Comparison of ENCODE assay signal across 26 cellular contexts in genomic region chr12:32053881-32054624, GRCh38. TPM values are rescaled to one million over a fixed set of nuclear protein-coding genes. Genes with fewer than 3 reads are reported as not detected.
DNase-seq lines count a peak whose midpoint lies in the region; ATAC-seq, FAIRE-seq and TF ChIP-seq lines count a peak whose summit lies in the region.
"Had no signal": no experiment of that assay in that cellular context is flagged by ENCODE, and none has a peak within 500 bp of the region (broad histone marks: within the 10 kb centered on the region; RNA-seq: fewer than 3 reads in every experiment).

No MANE protein-coding gene starts in this region.

- CTCF ChIA-PET in mammary epithelial cell (lab: Charles Lee; ENCODE audit: low non-redundant PET) (no interaction called here), MCF 10A (lab: Yijun Ruan, JAX) (interaction anchor here (1.0 to 3.6 kb wide), 3 partner anchors 94 to 372 kb away, joined by 3 to 20 read pairs (median 10); no protein-coding TSS in a partner anchor), H1 (lab: Charles Lee; ENCODE audit: partially characterized antibody) (interaction anchor here (0.6 kb wide), 1 partner anchor 205 kb away, joined by 5 read pairs; no protein-coding TSS in a partner anchor)

- no peak overlapping the region for H3K14ac ChIP-seq in H1 (ENCODE audit: insufficient read length)

- H4K91ac ChIP-seq in H1 (replicated peaks; ENCODE audit: insufficient read length, low read length) = no peak overlapping the region

- no peak overlapping the region for H4K5ac ChIP-seq in H1 (ENCODE audit: insufficient read length, low read depth, low read length)

- H3K18ac ChIP-seq in H1 (ENCODE audit: extremely low read depth, low read length) = no peak overlapping the region

- H3K27ac Mint-ChIP-seq in MCF 10A (ENCODE audit: low read depth, unreplicated experiment) = no peak overlapping the region
- no peak overlapping the region for H3K27ac Mint-ChIP-seq in stimulated activated effector memory CD8-positive, alpha-beta T cell treated with anti-CD3 and anti-CD28 coated beads, Interleukin-12 subunit alpha, Interleukin-12 subunit beta, amount 100 ng/mL, for 72 hours
- H3K27ac Mint-ChIP-seq: activated CD4-positive, alpha-beta memory T cell treated with anti-CD3 and anti-CD28 coated beads, Interleukin-2, amount 10 ng/mL, durations not matched to agents 7 days and 5 days; nephron progenitor cell had no signal

- H3K79me2 ChIP-seq in mammary epithelial cell (ENCODE audit: insufficient read depth, low read length) = no peaks in the 10 kb centered on the region
- no peaks in the 10 kb centered on the region for H3K79me2 ChIP-seq in H1 (ENCODE audit: control insufficient read depth in 1 of 2, insufficient read depth in 2 of 2, low read length in 2 of 2)

- H3K36me3 Mint-ChIP-seq in MCF 10A (ENCODE audit: insufficient read depth, unreplicated experiment) = no peaks in the 10 kb centered on the region
- no peaks in the 10 kb centered on the region for H3K36me3 Mint-ChIP-seq in stimulated activated effector memory CD8-positive, alpha-beta T cell treated with anti-CD3 and anti-CD28 coated beads, Interleukin-12 subunit alpha, Interleukin-12 subunit beta, amount 100 ng/mL, for 72 hours

- no peaks in the 10 kb centered on the region for H4K20me1 ChIP-seq in mammary epithelial cell (ENCODE audit: insufficient read depth, low read length)
- no peaks in the 10 kb centered on the region for H4K20me1 ChIP-seq in H1 (replicated peaks in 1 of 2; ENCODE audit: control insufficient read depth in 1 of 2, insufficient read depth in 2 of 2, low read length in 2 of 2)

- H3K27me3 ChIP-seq in mammary epithelial cell (ENCODE audit: insufficient read depth, low read length) (no peaks in the 10 kb centered on the region), H1 (replicated peaks in 1 of 4; ENCODE audit: control insufficient read depth in 3 of 4, extremely low read depth in 1 of 4, insufficient read depth in 3 of 4, low read length in 3 of 4) (no peaks in the 10 kb centered on the region), adrenal gland (no peaks in the 10 kb centered on the region), Peyer's patch (no peaks in the 10 kb centered on the region)
- H3K27me3 ChIP-seq: SJCRH30, transverse colon had no signal

- TF ChIP-seq POLR2A in H1 (IDR thresholded peaks at IDR 0.05; ENCODE audit: control extremely low read depth in 1 of 2, low read depth in 2 of 2, low read length in 2 of 2) = no peak
- TF ChIP-seq POLR2A in adrenal gland (IDR thresholded peaks at IDR 0.05) = no peak
- TF ChIP-seq POLR2A in Peyer's patch (IDR thresholded peaks at IDR 0.05) = no peak

- H3K23ac ChIP-seq in H1 (ENCODE audit: insufficient read length) = no peak overlapping the region

- DNase-seq in mammary epithelial cell (peak; percentile 70), MCF 10A (ENCODE audit: unreplicated experiment) (no peak), H1 (ENCODE audit: low read depth in 1 of 2, low spot score in 2 of 2) (no peak), GOT3 (lab: John Stamatoyannopoulos, UW) (no peak), adrenal gland (no peak), Peyer's patch (no peak)
- DNase-seq in stimulated activated effector memory CD8-positive, alpha-beta T cell treated with anti-CD3 and anti-CD28 coated beads, Interleukin-12 subunit alpha, Interleukin-12 subunit beta, amount 100 ng/mL, for 72 hours (ENCODE audit: low spot score in 2 of 2) = no peak
- DNase-seq: ACHN; activated CD4-positive, alpha-beta memory T cell treated with anti-CD3 and anti-CD28 coated beads, Interleukin-2, amount 10 ng/mL, durations not matched to agents 7 days and 5 days; activated effector memory CD4-positive, alpha-beta T cell treated with anti-CD3 and anti-CD28 coated beads, Interleukin-2, amount 50 U/mL, for 16 hours; amygdala; effector CD4-positive, alpha-beta T cell; HCEC 1CT; head of caudate nucleus; KG1; mucosa of descending colon; NCI-H1694 treated with DMSO at 0.1 percent for 48 hours; NCI-H524; nephron progenitor cell; SJCRH30; stimulated activated CD4-positive, alpha-beta T cell treated with anti-CD3 and anti-CD28 coated beads, Interleukin-2, amount 100 ng/mL, for 48 hours; transverse colon had no signal

- 0 out of 2 replicates have a peak overlapping the region, but pooled peaks have one; percentile 9 for H2BK20ac ChIP-seq in H1 (ENCODE audit: low read length)

- H3K56ac ChIP-seq in H1 (replicated peaks; ENCODE audit: insufficient read length, low read depth, low read length) = no peak overlapping the region

- H3K27me3 Mint-ChIP-seq in MCF 10A (ENCODE audit: insufficient read depth, unreplicated experiment) = no peaks in the 10 kb centered on the region
- H3K27me3 Mint-ChIP-seq: activated CD4-positive, alpha-beta memory T cell treated with anti-CD3 and anti-CD28 coated beads, Interleukin-2, amount 10 ng/mL, durations not matched to agents 7 days and 5 days had no signal

- TF ChIP-seq EP300 in H1 (IDR thresholded peaks at IDR 0.05; ENCODE audit: borderline replicate concordance in 1 of 2, low read depth in 2 of 2, low read length in 2 of 2) = no peak

- intact Hi-C loops in mammary epithelial cell (cut with micrococcal nuclease) (no loop called here), MCF 10A (cut with micrococcal nuclease) (loop anchor here (10.0 kb wide), 1 partner anchor 399 kb away; the partner anchor contains the start of gene ETFBKMT), adrenal gland (cut with DNase I) (loop anchor here in 1 of 2 donors (10.0 kb wide), 1 partner anchor 399 kb away; the partner anchor contains the start of gene ETFBKMT)

- BruUV-seq in mammary epithelial cell (replicated peaks; lab: Mats Ljungman, UMichigan) (no TSS peak), MCF 10A (replicated peaks; lab: Mats Ljungman, UMichigan) (no TSS peak)

- no peak overlapping the region for H3K4me2 ChIP-seq in mammary epithelial cell (ENCODE audit: insufficient read depth, low read depth, low read length)
- no peak overlapping the region for H3K4me2 ChIP-seq in H1 (ENCODE audit: insufficient read depth in 1 of 2, low read depth in 2 of 2, low read length in 2 of 2)
- H3K4me2 ChIP-seq: smooth muscle cell had no signal

- H2BK5ac ChIP-seq in H1 (ENCODE audit: low read depth, low read length) = no peak overlapping the region

- no peak overlapping the region for H3K4me3 ChIP-seq in mammary epithelial cell (replicated peaks in 1 of 3; ENCODE audit: insufficient read depth in 1 of 3, low read depth in 2 of 3, low read length in 3 of 3)
- H3K4me3 ChIP-seq in H1 (ENCODE audit: extremely low read depth in 1 of 4, insufficient read depth in 2 of 4, low read depth in 3 of 4, low read length in 4 of 4) = no peak overlapping the region
- no peak overlapping the region for H3K4me3 ChIP-seq in adrenal gland
- H3K4me3 ChIP-seq in Peyer's patch = no peak overlapping the region
- H3K4me3 ChIP-seq: lung, mucosa of descending colon, SJCRH30, smooth muscle cell, transverse colon had no signal

- no peaks in the 10 kb centered on the region for H3K23me2 ChIP-seq in H1 (ENCODE audit: low read depth, low read length)

- TF ChIP-seq CTCF in mammary epithelial cell (conservative IDR thresholded peaks at IDR 0.05 in 1 of 2, IDR thresholded peaks at IDR 0.05 in 1 of 2; ENCODE audit: extremely low read depth in 1 of 2, insufficient read depth in 1 of 2, low read depth in 1 of 2, low read length in 2 of 2) (no peak), MCF 10A (IDR thresholded peaks at IDR 0.05; ENCODE audit: unreplicated experiment) (no peak), H1 (IDR thresholded peaks at IDR 0.05; ENCODE audit: control extremely low read depth in 1 of 3, insufficient read depth in 1 of 3, low read depth in 1 of 3, low read length in 3 of 3) (no peak), adrenal gland (IDR thresholded peaks at IDR 0.05) (no peak), Peyer's patch (IDR thresholded peaks at IDR 0.05) (no peak)

- no peak overlapping the region for H3K27ac ChIP-seq in mammary epithelial cell (ENCODE audit: insufficient read depth, low read depth, low read length)
- H3K27ac ChIP-seq in KOPT-K1 (ENCODE audit: low read depth, low read length, poor library complexity, severe bottlenecking) = peak overlapping the region; percentile 28
- no peak overlapping the region for H3K27ac ChIP-seq in H1 (ENCODE audit: low read depth, low read length)
- no peak overlapping the region for H3K27ac ChIP-seq in adrenal gland
- no peak overlapping the region for H3K27ac ChIP-seq in Peyer's patch
- H3K27ac ChIP-seq: SJCRH30, transverse colon had no signal

- no peak for TF ChIP-seq RAD21 in H1 (IDR thresholded peaks at IDR 0.05 in 1 of 2, conservative IDR thresholded peaks at IDR 0.05 in 1 of 2; ENCODE audit: low read depth in 2 of 2, low read length in 2 of 2)

- H2BK12ac ChIP-seq in H1 (ENCODE audit: low read depth, low read length) = no peak overlapping the region; the same call in 1 of the 2 replicates

- no peak overlapping the region for H3K4ac ChIP-seq in H1 (replicated peaks; ENCODE audit: insufficient read length, low read depth, low read length)

- no peak overlapping the region for H2AK5ac ChIP-seq in H1 (ENCODE audit: low read depth, low read length)

- POLR2A ChIA-PET in MCF 10A (lab: Yijun Ruan, JAX) = interaction anchor here (0.9 kb wide), 1 partner anchor 52 kb away, joined by 3 read pairs; the partner anchor contains the start of gene BICD1
- POLR2A ChIA-PET in H1 (lab: Charles Lee; ENCODE audit: partially characterized antibody) = no interaction called here

- H3K4me1 Mint-ChIP-seq in MCF 10A (ENCODE audit: insufficient read depth, unreplicated experiment) = peaks cover 7% of the 10 kb centered on the region
- H3K4me1 Mint-ChIP-seq in stimulated activated effector memory CD8-positive, alpha-beta T cell treated with anti-CD3 and anti-CD28 coated beads, Interleukin-12 subunit alpha, Interleukin-12 subunit beta, amount 100 ng/mL, for 72 hours = no peaks in the 10 kb centered on the region
- H3K4me1 Mint-ChIP-seq: activated CD4-positive, alpha-beta memory T cell treated with anti-CD3 and anti-CD28 coated beads, Interleukin-2, amount 10 ng/mL, durations not matched to agents 7 days and 5 days had no signal

- in situ Hi-C loops in mammary epithelial cell (cut with MboI; ENCODE audit: low sequenced_read_pairs in 2 of 2) = loop anchor here in 1 of 2 donors (25.0 kb wide), 1 partner anchor 258 kb away; no protein-coding TSS in a partner anchor

- H3K9me3 ChIP-seq in mammary epithelial cell (replicated peaks; ENCODE audit: insufficient read depth, low read length) = no peaks in the 10 kb centered on the region
- peaks cover 26% of the 10 kb centered on the region for H3K9me3 ChIP-seq in KOPT-K1 (ENCODE audit: insufficient read depth, low read length, poor library complexity, severe bottlenecking)
- peaks cover 2% of the 10 kb centered on the region in 2 experiments; a peak in 2 of 4 replicates for H3K9me3 ChIP-seq in H1 (ENCODE audit: insufficient read depth in 2 of 2, low read depth in 1 of 2, low read length in 1 of 2)
- no peaks in the 10 kb centered on the region for H3K9me3 ChIP-seq in adrenal gland (replicated peaks in 1 of 3)
- no peaks in the 10 kb centered on the region for H3K9me3 ChIP-seq in Peyer's patch
- H3K9me3 ChIP-seq: mucosa of descending colon, SJCRH30, transverse colon had no signal

- peaks cover 8% of the 10 kb centered on the region for H3K9me3 Mint-ChIP-seq in MCF 10A (ENCODE audit: unreplicated experiment)
- H3K9me3 Mint-ChIP-seq in stimulated activated effector memory CD8-positive, alpha-beta T cell treated with anti-CD3 and anti-CD28 coated beads, Interleukin-12 subunit alpha, Interleukin-12 subunit beta, amount 100 ng/mL, for 72 hours = peaks cover 3% of the 10 kb centered on the region

- no peak overlapping the region for H4K8ac ChIP-seq in H1 (ENCODE audit: extremely low read depth, insufficient read depth, low read length)

- H2BK15ac ChIP-seq in H1 (ENCODE audit: low read length) = no peak overlapping the region

- dilution Hi-C loops in mammary epithelial cell (cut with HindIII; ENCODE audit: low sequenced_read_pairs) = no loop called here

- no peak overlapping the region for H3K4me3 Mint-ChIP-seq in MCF 10A (ENCODE audit: unreplicated experiment)
- no peak overlapping the region for H3K4me3 Mint-ChIP-seq in stimulated activated effector memory CD8-positive, alpha-beta T cell treated with anti-CD3 and anti-CD28 coated beads, Interleukin-12 subunit alpha, Interleukin-12 subunit beta, amount 100 ng/mL, for 72 hours
- H3K4me3 Mint-ChIP-seq: activated CD4-positive, alpha-beta memory T cell treated with anti-CD3 and anti-CD28 coated beads, Interleukin-2, amount 10 ng/mL, durations not matched to agents 7 days and 5 days; nephron progenitor cell had no signal

- no peaks in the 10 kb centered on the region for H3K79me1 ChIP-seq in H1 (ENCODE audit: low read depth, low read length)

- FAIRE-seq in H1 (lab: Jason Lieb, UNC) = no peak

- no peak overlapping the region for H2BK120ac ChIP-seq in H1 (replicated peaks; ENCODE audit: low read depth, low read length)

- H3K9ac ChIP-seq in mammary epithelial cell (ENCODE audit: insufficient read depth, low read length) (no peak overlapping the region), H1 (replicated peaks in 1 of 4; ENCODE audit: extremely low read depth in 1 of 4, low read depth in 3 of 4, low read length in 3 of 4) (no peak overlapping the region)

- H3K4me1 ChIP-seq in mammary epithelial cell (ENCODE audit: insufficient read depth, low read length) (peaks cover 18% of the 10 kb centered on the region), H1 (replicated peaks in 1 of 4; ENCODE audit: control insufficient read depth in 3 of 4, insufficient read depth in 4 of 4, low read length in 3 of 4) (peaks cover 0 to 7% (median 1%) of the 10 kb centered on the region in 4 experiments; a peak in 2 of 7 replicates), adrenal gland (replicated peaks in 1 of 2) (no peaks in the 10 kb centered on the region), Peyer's patch (no peaks in the 10 kb centered on the region)
- H3K4me1 ChIP-seq: SJCRH30, transverse colon had no signal

- ATAC-seq in stimulated activated effector memory CD8-positive, alpha-beta T cell treated with anti-CD3 and anti-CD28 coated beads, Interleukin-12 subunit alpha, Interleukin-12 subunit beta, amount 100 ng/mL, for 72 hours = peak; percentile 71
- ATAC-seq: activated CD4-positive, CD25-positive, alpha-beta regulatory T cell treated with anti-CD3 and anti-CD28 coated beads, Interleukin-2, amount 50 U/mL, for 24 hours; mucosa of descending colon had no signal

- no peak overlapping the region for H2AFZ ChIP-seq in mammary epithelial cell (ENCODE audit: low read depth, low read length)
- no peak overlapping the region for H2AFZ ChIP-seq in H1 (ENCODE audit: low read length)

- 76% methylated on average over 7 of the region's 7 CpGs for WGBS in mammary epithelial cell (ENCODE audit: low coverage, missing lambda C conversion rate)
- 93% methylated on average over 7 of the region's 7 CpGs; no CpG with 5 or more reads in 1 of the 2 experiments for WGBS in H1 (ENCODE audit: extremely low coverage in 1 of 2, insufficient coverage in 1 of 2, insufficient read length in 1 of 2, insufficient replicate concordance in 2 of 2, low coverage in 1 of 2, low lambda C conversion rate in 2 of 2, missing lambda C conversion rate in 1 of 2), 2 experiments
- 88 to 95% (median 92%) methylated on average over 6 to 7 of the region's 7 CpGs for WGBS in adrenal gland, 4 donors

- H3K36me3 ChIP-seq in mammary epithelial cell (ENCODE audit: insufficient read depth, low read length) = no peaks in the 10 kb centered on the region
- no peaks in the 10 kb centered on the region for H3K36me3 ChIP-seq in KOPT-K1 (ENCODE audit: insufficient read depth, low read length)
- H3K36me3 ChIP-seq in H1 (ENCODE audit: control insufficient read depth in 2 of 4, insufficient read depth in 4 of 4, low read length in 3 of 4) = no peaks in the 10 kb centered on the region
- H3K36me3 ChIP-seq in adrenal gland (replicated peaks in 1 of 2) = no peaks in the 10 kb centered on the region
- no peaks in the 10 kb centered on the region for H3K36me3 ChIP-seq in Peyer's patch
- H3K36me3 ChIP-seq: SJCRH30, transverse colon had no signal

RNA-seq across cellular contexts. Expression of gene BICD1, which starts 52.6 kb away (rescaled TPM):
- 10 to 100 TPM; 36.2 to 42.4 TPM for total RNA-seq in mammary epithelial cell
- 9.4 TPM for polyA plus RNA-seq in mammary epithelial cell
- 35.6 TPM for polyA minus RNA-seq in mammary epithelial cell
- total RNA-seq in MCF 10A (2022) = 39.9 and 49.3 TPM in 2 replicates
- 54.3 and 58.4 TPM in 2 replicates for total RNA-seq in H1 (2021; fragmentation: NEBNext Ultra II Directional; extraction: Animal tissue kit (Norgen Biotek cat#: 25700))
- 34.1 and 40.8 TPM in 2 replicates for polyA plus RNA-seq in H1 (2011; rRNA removed)
- polyA plus RNA-seq in H1 (2011; cell fraction: cytosol; rRNA removed) = 32.1 TPM
- 89.8 TPM for polyA plus RNA-seq in H1 (2011; cell fraction: nucleus; rRNA removed)
- polyA plus RNA-seq in H1 (2012, experiment 1 of 2) = 34.8 to 37.2 TPM (median 35.4 TPM) in 4 replicates
- 6.6 TPM for polyA plus RNA-seq in H1 (2012, experiment 2 of 2)
- 30.6 TPM for polyA plus RNA-seq in H1 (2013, experiment 1 of 2)
- 27.4 TPM for polyA plus RNA-seq in H1 (2013, experiment 2 of 2)
- polyA minus RNA-seq in H1 (2011; rRNA and poly(A)+ RNA removed) = 83.3 and 93.4 TPM in 2 replicates
- 48.6 TPM for polyA minus RNA-seq in H1 (2011; cell fraction: cytosol; rRNA and poly(A)+ RNA removed)
- polyA minus RNA-seq in H1 (2011; cell fraction: nucleus; rRNA and poly(A)+ RNA removed) = 189 TPM
- 10 to 100 TPM in 3 of 8 donors, 1 to 10 TPM in 5; 2.9 to 18.2 (median 9.4) TPM for total RNA-seq in adrenal gland
- 1 to 10 TPM; 5.4 to 9.6 (median 9.0) TPM for polyA plus RNA-seq in adrenal gland
- total RNA-seq in Peyer's patch = 10 to 100 TPM in 2 of 4 donors, 1 to 10 TPM in 2; 3.5 to 39.6 (median 10.5) TPM
